ENCODE assay signal across 17 cellular contexts in genomic region chr6:146997062-146997461, GRCh38.
DNase-seq lines count a peak whose midpoint lies in the region; ATAC-seq, FAIRE-seq and TF ChIP-seq lines count a peak whose summit lies in the region.
"Had no signal": no experiment of that assay in that cellular context is flagged by ENCODE, and none has a peak within 500 bp of the region (broad histone marks: within the 10 kb centered on the region; RNA-seq: fewer than 3 reads in every experiment).

No MANE protein-coding gene starts in this region.

- no peaks in the 10 kb centered on the region for H3K27me3 ChIP-seq in PC-3 (ENCODE audit: low read length)
- no peaks in the 10 kb centered on the region for H3K27me3 ChIP-seq in pancreas
- H3K27me3 ChIP-seq: BLaER1 treated with 17β-estradiol and CSF1 and Interleukin-3, amounts not matched to agents 10 nM and 100 nM; gastrocnemius medialis; tibial artery had no signal

- no TSS peak for BruUV-seq in PC-3 (replicated peaks; lab: Mats Ljungman, UMichigan)

- POLR2A ChIA-PET in PC-3 (lab: Charles Lee; ENCODE audit: unreplicated experiment) = no interaction called here

- FAIRE-seq in pancreas (lab: Jason Lieb, UNC) = no peak
- FAIRE-seq: islet of Langerhans had no signal

- WGBS in pancreas, 2 donors = 98 to 100% methylated on average over 1 of the region's 1 CpG

- no peak overlapping the region for H2AFZ ChIP-seq in PC-3 (ENCODE audit: low read length)
- H2AFZ ChIP-seq: parathyroid adenoma had no signal

- DNase-seq in Daoy (ENCODE audit: low read depth) (peak; percentile 74), PC-3 (peak; percentile 52), cardiac fibroblast (ENCODE audit: low read depth in 2 of 2) (peak; percentile 65 to 78), myocyte (ENCODE audit: low read depth) (peak; percentile 58), pancreas (no peak)
- DNase-seq in effector CD8-positive, alpha-beta T cell (lab: John Stamatoyannopoulos, UW) = no peak
- DNase-seq: DMS79, gastrocnemius medialis, mucosa of descending colon, NCI-H1092, T-cell, tibial artery had no signal

- no peak overlapping the region for H3K4me2 ChIP-seq in PC-3 (ENCODE audit: low read length)
- H3K4me2 ChIP-seq: BLaER1 treated with 17β-estradiol and CSF1 and Interleukin-3, amounts not matched to agents 10 nM and 100 nM had no signal

- H3F3A ChIP-seq in PC-3 (ENCODE audit: low read length, unreplicated experiment) = no peaks in the 10 kb centered on the region

- CTCF ChIA-PET in PC-3 (lab: Charles Lee) = no interaction called here

- H3K36me3 ChIP-seq in PC-3 (ENCODE audit: low read depth, low read length) (no peaks in the 10 kb centered on the region), pancreas (no peaks in the 10 kb centered on the region)
- H3K36me3 ChIP-seq: BLaER1 treated with 17β-estradiol and CSF1 and Interleukin-3, amounts not matched to agents 10 nM and 100 nM; gastrocnemius medialis; tibial artery had no signal

- no peak overlapping the region for H3K9ac ChIP-seq in PC-3 (ENCODE audit: low read length)
- H3K9ac ChIP-seq: BLaER1 treated with 17β-estradiol and CSF1 and Interleukin-3, amounts not matched to agents 10 nM and 100 nM; parathyroid adenoma had no signal

- H3K4me1 ChIP-seq in PC-3 (ENCODE audit: insufficient read depth, low read length) (peaks cover 6% of the 10 kb centered on the region), pancreas (no peaks in the 10 kb centered on the region)
- H3K4me1 ChIP-seq: gastrocnemius medialis had no signal

- H4K20me1 ChIP-seq in PC-3 (ENCODE audit: low read length) = no peaks in the 10 kb centered on the region
- H4K20me1 ChIP-seq: BLaER1 treated with 17β-estradiol and CSF1 and Interleukin-3, amounts not matched to agents 10 nM and 100 nM had no signal

- no peak overlapping the region for H3K27ac ChIP-seq in PC-3 (ENCODE audit: low read length)
- no peak overlapping the region for H3K27ac ChIP-seq in pancreas
- H3K27ac ChIP-seq: BLaER1 treated with 17β-estradiol and CSF1 and Interleukin-3, amounts not matched to agents 10 nM and 100 nM; gastrocnemius medialis; parathyroid adenoma; tibial artery had no signal

- H3K79me2 ChIP-seq in PC-3 (ENCODE audit: low read length) = no peaks in the 10 kb centered on the region
- H3K79me2 ChIP-seq: parathyroid adenoma had no signal

- H3K9me3 ChIP-seq in PC-3 (ENCODE audit: low read length) (no peaks in the 10 kb centered on the region), pancreas (no peaks in the 10 kb centered on the region)
- H3K9me3 ChIP-seq: BLaER1 treated with 17β-estradiol and CSF1 and Interleukin-3, amounts not matched to agents 10 nM and 100 nM; gastrocnemius medialis; mucosa of descending colon had no signal

- ATAC-seq in PC-3 = peak; percentile 73
- no peak for ATAC-seq in HG03095 (IDR thresholded peaks at IDR 0.05; ENCODE audit: unreplicated experiment)
- no peak for ATAC-seq in pancreas
- ATAC-seq in GM21390 (IDR thresholded peaks at IDR 0.05; ENCODE audit: unreplicated experiment) = no peak
- ATAC-seq: gastrocnemius medialis, mucosa of descending colon, T-cell had no signal

- H3K9me2 ChIP-seq in PC-3 (replicated peaks; ENCODE audit: low read length) = no peaks in the 10 kb centered on the region

- intact Hi-C loops in PC-3 (cut with micrococcal nuclease) (no loop called here), pancreas (cut with DNase I) (no loop called here)

- H3K4me3 ChIP-seq in PC-3 (ENCODE audit: low read length) (no peak overlapping the region), cardiac fibroblast (replicated peaks in 1 of 2; ENCODE audit: low read depth in 2 of 2, low read length in 2 of 2) (no peak overlapping the region), pancreas (no peak overlapping the region)
- H3K4me3 ChIP-seq: BLaER1 treated with 17β-estradiol and CSF1 and Interleukin-3, amounts not matched to agents 10 nM and 100 nM; gastrocnemius medialis; mucosa of descending colon; tibial artery had no signal

- no peak for TF ChIP-seq CTCF in PC-3 (conservative IDR thresholded peaks at IDR 0.05; ENCODE audit: low read depth, low read length)
- TF ChIP-seq CTCF in cardiac fibroblast (IDR thresholded peaks at IDR 0.05; ENCODE audit: low read depth, low read length) = no peak
- no peak for TF ChIP-seq CTCF in pancreas (IDR thresholded peaks at IDR 0.05)

Comparison
In these comparisons a context has a peak if more than half of its experiments do, and no peak if none do; other contexts are left out.
1. DNase-seq: peak in Daoy (single experiment), PC-3 (single experiment), cardiac fibroblast (2 of 2) and myocyte (single experiment); none in pancreas (0 of 6) and effector CD8-positive, alpha-beta T cell (single experiment).